Comparison of ENCODE assay signal across 18 cellular contexts in genomic region chr6:75350156-75350555, GRCh38.
DNase-seq lines count a peak whose midpoint lies in the region; ATAC-seq and TF ChIP-seq lines count a peak whose summit lies in the region.
"Had no signal": no experiment of that assay in that cellular context is flagged by ENCODE, and none has a peak within 500 bp of the region (broad histone marks: within the 10 kb centered on the region; RNA-seq: fewer than 3 reads in every experiment).

No MANE protein-coding gene starts in this region.

- no peak overlapping the region for H4K8ac ChIP-seq in trophoblast cell (ENCODE audit: low read depth, low read length)

- H3K36me3 Mint-ChIP-seq in Caco-2 (ENCODE audit: insufficient read depth, unreplicated experiment) = no peaks in the 10 kb centered on the region
- H3K36me3 Mint-ChIP-seq: activated naive CD4-positive, alpha-beta T cell treated with anti-CD3 and anti-CD28 coated beads, Interleukin-2, amount 10 ng/mL, durations not matched to agents 7 days and 5 days; natural killer cell had no signal

- H3K9me2 ChIP-seq in hepatocyte (replicated peaks; ENCODE audit: insufficient read depth) = no peaks in the 10 kb centered on the region

- no peak overlapping the region for H3K27ac Mint-ChIP-seq in Caco-2 (ENCODE audit: unreplicated experiment)
- H3K27ac Mint-ChIP-seq: activated CD4-positive, alpha-beta memory T cell treated with anti-CD3 and anti-CD28 coated beads, Interleukin-2, amount 10 ng/mL, durations not matched to agents 7 days and 5 days; activated naive CD4-positive, alpha-beta T cell treated with anti-CD3 and anti-CD28 coated beads, Interleukin-2, amount 10 ng/mL, durations not matched to agents 7 days and 5 days; activated T-cell treated with anti-CD3 and anti-CD28 coated beads, Interleukin-2, amount 50 U/mL, for 24 hours; CD4-positive, alpha-beta T cell; natural killer cell; T-helper 17 cell had no signal

- H3K14ac ChIP-seq in trophoblast cell (ENCODE audit: low read length) = no peak overlapping the region

- no peak for DNase-seq in Caco-2
- DNase-seq in NT2/D1 (ENCODE audit: low read depth, low spot score) = no peak
- no peak for DNase-seq in hepatocyte (ENCODE audit: low spot score)
- DNase-seq in trophoblast cell = no peak
- no peak for DNase-seq in left colon
- no peak for DNase-seq in SJCRH30
- no peak for DNase-seq in activated CD4-positive, alpha-beta T cell treated with anti-CD3 and anti-CD28 coated beads for 48 hours
- DNase-seq in colonic mucosa = no peak
- DNase-seq: activated CD4-positive, alpha-beta memory T cell treated with anti-CD3 and anti-CD28 coated beads, Interleukin-2, amount 10 ng/mL, durations not matched to agents 7 days and 5 days; activated naive CD4-positive, alpha-beta T cell treated with anti-CD3 and anti-CD28 coated beads, Interleukin-2, amount 10 ng/mL, durations not matched to agents 7 days and 5 days; activated T-cell treated with anti-CD3 and anti-CD28 coated beads, Interleukin-2, amount 50 U/mL, for 24 hours; CD4-positive, alpha-beta T cell; natural killer cell; NCI-H2107; SHP77 treated with DMSO at 0.1 percent for 48 hours; stimulated activated naive CD4-positive, alpha-beta T cell; T-helper 17 cell had no signal

- peak overlapping the region; percentile 72 for H3K4me3 Mint-ChIP-seq in Caco-2 (ENCODE audit: unreplicated experiment)
- H3K4me3 Mint-ChIP-seq: activated CD4-positive, alpha-beta memory T cell treated with anti-CD3 and anti-CD28 coated beads, Interleukin-2, amount 10 ng/mL, durations not matched to agents 7 days and 5 days; activated naive CD4-positive, alpha-beta T cell treated with anti-CD3 and anti-CD28 coated beads, Interleukin-2, amount 10 ng/mL, durations not matched to agents 7 days and 5 days; activated T-cell treated with anti-CD3 and anti-CD28 coated beads, Interleukin-2, amount 50 U/mL, for 24 hours; CD4-positive, alpha-beta T cell; natural killer cell; T-helper 17 cell had no signal

- H3K79me2 ChIP-seq in hepatocyte (no peaks in the 10 kb centered on the region), trophoblast cell (ENCODE audit: control insufficient read depth, insufficient read depth, low read length, poor library complexity) (no peaks in the 10 kb centered on the region)

- H3K4me1 ChIP-seq in Caco-2 (no peaks in the 10 kb centered on the region), NT2/D1 (ENCODE audit: insufficient read depth, insufficient read length) (no peaks in the 10 kb centered on the region), hepatocyte (ENCODE audit: insufficient read depth) (peaks cover 26% of the 10 kb centered on the region), trophoblast cell (ENCODE audit: control insufficient read depth in 1 of 2, insufficient read depth in 2 of 2, low read length in 2 of 2) (peaks cover 4 to 5% of the 10 kb centered on the region in 2 experiments), SJCRH30 (peaks cover 5% of the 10 kb centered on the region; the same call in 1 of the 2 replicates), colonic mucosa (no peaks in the 10 kb centered on the region)

- no peak overlapping the region for H4K12ac ChIP-seq in trophoblast cell (ENCODE audit: low read depth, low read length)

- H2AFZ ChIP-seq in hepatocyte (peak overlapping the region; percentile 69), trophoblast cell (ENCODE audit: insufficient read depth, low read length, poor library complexity) (no peak overlapping the region)

- H3K9ac ChIP-seq in NT2/D1 (ENCODE audit: insufficient read length, low read depth) (no peak overlapping the region), trophoblast cell (ENCODE audit: low read length) (no peak overlapping the region), colonic mucosa (ENCODE audit: low read depth in 2 of 2, low read length in 2 of 2) (no peak overlapping the region)

- no peak overlapping the region for H3K27ac ChIP-seq in hepatocyte
- H3K27ac ChIP-seq in trophoblast cell (ENCODE audit: low read depth, low read length) = no peak overlapping the region
- no peak overlapping the region for H3K27ac ChIP-seq in SJCRH30
- no peak overlapping the region for H3K27ac ChIP-seq in colonic mucosa

- CTCF ChIA-PET in Caco-2 (lab: Charles Lee) = interaction anchor here (0.6 kb wide), 1 partner anchor 257 kb away, joined by 3 read pairs; no protein-coding TSS in a partner anchor

- H3K36me3 ChIP-seq in Caco-2 (ENCODE audit: control insufficient read depth, insufficient read depth, low read length) (no peaks in the 10 kb centered on the region), NT2/D1 (ENCODE audit: insufficient read depth, insufficient read length, low read length) (no peaks in the 10 kb centered on the region), hepatocyte (replicated peaks; ENCODE audit: insufficient read depth, low read depth) (no peaks in the 10 kb centered on the region), trophoblast cell (ENCODE audit: control insufficient read depth in 1 of 2, insufficient read depth in 2 of 2, low read length in 2 of 2) (no peaks in the 10 kb centered on the region), SJCRH30 (no peaks in the 10 kb centered on the region), colonic mucosa (no peaks in the 10 kb centered on the region)

- H2BK12ac ChIP-seq in trophoblast cell (ENCODE audit: low read length) = no peak overlapping the region

- H2BK120ac ChIP-seq in trophoblast cell (ENCODE audit: insufficient read depth, low read length, poor library complexity) = peak overlapping the region; percentile 15

- peaks cover 4% of the 10 kb centered on the region for H3K27me3 Mint-ChIP-seq in Caco-2 (ENCODE audit: insufficient read depth, unreplicated experiment)

- BruUV-seq in Caco-2 (replicated peaks; lab: Mats Ljungman, UMichigan) = no TSS peak

- no peak overlapping the region for H3K23ac ChIP-seq in trophoblast cell (ENCODE audit: low read length)

- H3K27me3 ChIP-seq in Caco-2 (replicated peaks; ENCODE audit: control insufficient read depth, insufficient read depth, low read length) = no peaks in the 10 kb centered on the region
- no peaks in the 10 kb centered on the region for H3K27me3 ChIP-seq in NT2/D1 (ENCODE audit: insufficient read depth, insufficient read length)
- H3K27me3 ChIP-seq in hepatocyte = no peaks in the 10 kb centered on the region
- peaks cover 2% of the 10 kb centered on the region for H3K27me3 ChIP-seq in trophoblast cell (ENCODE audit: insufficient read depth, low read length)
- no peaks in the 10 kb centered on the region for H3K27me3 ChIP-seq in SJCRH30
- H3K27me3 ChIP-seq in colonic mucosa = no peaks in the 10 kb centered on the region

- H4K91ac ChIP-seq in trophoblast cell (ENCODE audit: low read depth, low read length) = no peak overlapping the region

- no peak overlapping the region for H2BK5ac ChIP-seq in trophoblast cell (ENCODE audit: low read depth, low read length, poor library complexity)

- H3K18ac ChIP-seq in trophoblast cell (ENCODE audit: low read length) = no peak overlapping the region

- H3K79me1 ChIP-seq in trophoblast cell (ENCODE audit: low read length) = no peaks in the 10 kb centered on the region

- H3K9me3 Mint-ChIP-seq in Caco-2 (ENCODE audit: unreplicated experiment) = peaks cover 8% of the 10 kb centered on the region
- H3K9me3 Mint-ChIP-seq: activated CD4-positive, alpha-beta memory T cell treated with anti-CD3 and anti-CD28 coated beads, Interleukin-2, amount 10 ng/mL, durations not matched to agents 7 days and 5 days; activated naive CD4-positive, alpha-beta T cell treated with anti-CD3 and anti-CD28 coated beads, Interleukin-2, amount 10 ng/mL, durations not matched to agents 7 days and 5 days; activated T-cell treated with anti-CD3 and anti-CD28 coated beads, Interleukin-2, amount 50 U/mL, for 24 hours; CD4-positive, alpha-beta T cell; natural killer cell had no signal

- peaks cover 6% of the 10 kb centered on the region for H3K4me1 Mint-ChIP-seq in Caco-2 (ENCODE audit: low read depth, unreplicated experiment)
- H3K4me1 Mint-ChIP-seq: activated naive CD4-positive, alpha-beta T cell treated with anti-CD3 and anti-CD28 coated beads, Interleukin-2, amount 10 ng/mL, durations not matched to agents 7 days and 5 days; natural killer cell had no signal

- peak overlapping the region; percentile 87 for H3K4me2 ChIP-seq in hepatocyte
- peak overlapping the region; percentile 84 for H3K4me2 ChIP-seq in trophoblast cell (ENCODE audit: low read length)

- H3K9me3 ChIP-seq in Caco-2 = no peaks in the 10 kb centered on the region
- H3K9me3 ChIP-seq in NT2/D1 (ENCODE audit: insufficient read depth, low read length) = no peaks in the 10 kb centered on the region
- no peaks in the 10 kb centered on the region for H3K9me3 ChIP-seq in hepatocyte (ENCODE audit: low read depth)
- no peaks in the 10 kb centered on the region for H3K9me3 ChIP-seq in trophoblast cell (ENCODE audit: insufficient read depth, low read depth, low read length)
- no peaks in the 10 kb centered on the region for H3K9me3 ChIP-seq in SJCRH30 (replicated peaks)
- H3K9me3 ChIP-seq in colonic mucosa = no peaks in the 10 kb centered on the region

- H2AK5ac ChIP-seq in trophoblast cell (ENCODE audit: low read length) = no peak overlapping the region

- H3K4ac ChIP-seq in trophoblast cell (ENCODE audit: low read depth, low read length) = no peak overlapping the region

- no peak for ATAC-seq in left colon
- ATAC-seq: natural killer cell, T-helper 17 cell had no signal

- H3K4me3 ChIP-seq in Caco-2 (ENCODE audit: low read depth, low read length) = no peak overlapping the region
- peak overlapping the region; percentile 48 for H3K4me3 ChIP-seq in NT2/D1 (ENCODE audit: insufficient read length, low read depth)
- no peak overlapping the region for H3K4me3 ChIP-seq in hepatocyte
- no peak overlapping the region for H3K4me3 ChIP-seq in trophoblast cell (ENCODE audit: low read depth, low read length)
- H3K4me3 ChIP-seq in SJCRH30 = no peak overlapping the region
- H3K4me3 ChIP-seq in colonic mucosa = no peak overlapping the region
- H3K4me3 ChIP-seq: lung had no signal

- intact Hi-C loops in Caco-2 (cut with micrococcal nuclease; ENCODE audit: unreplicated experiment) = no loop called here
- intact Hi-C loops in left colon (cut with DNase I, micrococcal nuclease) = no loop called here
- intact Hi-C loops in colonic mucosa (cut with DNase I) = no loop called here

- no peak for TF ChIP-seq CTCF in Caco-2 (IDR thresholded peaks at IDR 0.05; ENCODE audit: insufficient read depth in 1 of 2, low read depth in 1 of 2, low read length in 1 of 2, severe bottlenecking in 1 of 2, unreplicated experiment in 1 of 2)
- TF ChIP-seq CTCF in hepatocyte (IDR thresholded peaks at IDR 0.05; ENCODE audit: poor library complexity) = no peak
- TF ChIP-seq CTCF in colonic mucosa (IDR thresholded peaks at IDR 0.05) = no peak

- H4K20me1 ChIP-seq in hepatocyte (ENCODE audit: insufficient read depth, poor library complexity, severe bottlenecking) = no peaks in the 10 kb centered on the region

- POLR2A ChIA-PET in Caco-2 (lab: Charles Lee) = no interaction called here

- 34% methylated on average over 3 of the region's 3 CpGs for WGBS in hepatocyte (ENCODE audit: low lambda C conversion rate, missing lambda C conversion rate)
- WGBS in trophoblast cell (ENCODE audit: extremely low coverage, insufficient coverage, insufficient read length) = no CpG with 5 or more reads among the region's 3 CpGs
